ENCODE assay signal across 8 cellular contexts in genomic region chr16:85306071-85306792, GRCh38.
A peak's percentile ranks its signal among the peaks of the same experiment; 100 is the strongest.
DNase-seq lines count a peak whose midpoint lies in the region; ATAC-seq and TF ChIP-seq lines count a peak whose summit lies in the region.

No MANE protein-coding gene starts in this region.

- H3K4me1 Mint-ChIP-seq in stimulated activated memory B cell treated with anti-CD40 and anti-IgM and Interleukin-4, amounts not matched to agents 10 μg/mL and 1 μg/mL and 100 μg/mL, for 72 hours, result peaks cover 66% of the 10 kb centered on the region

- intact Hi-C loops in mucosa of descending colon (cut with DNase I, micrococcal nuclease), result no loop called here

- H3K27ac ChIP-seq in BLaER1 (peak overlapping the region; percentile 97), duodenal mucosa (ENCODE audit: low read depth, low read length) (peak overlapping the region; percentile 1)

- no peaks in the 10 kb centered on the region for H3K79me2 ChIP-seq in Loucy (ENCODE audit: insufficient read depth, low read length)

- no peaks in the 10 kb centered on the region for H3K36me3 Mint-ChIP-seq in stimulated activated memory B cell treated with anti-CD40 and anti-IgM and Interleukin-4, amounts not matched to agents 10 μg/mL and 1 μg/mL and 100 μg/mL, for 72 hours

- H3K4me3 ChIP-seq in BLaER1 (no peak overlapping the region), Loucy (ENCODE audit: low read length, poor library complexity, severe bottlenecking) (peak overlapping the region; percentile 20), duodenal mucosa (ENCODE audit: low read depth in 1 of 2, low read length in 2 of 2) (peak overlapping the region in 1 of 2 donors; percentile 17), mucosa of descending colon (no peak overlapping the region)

- H3K36me3 ChIP-seq in BLaER1 (no peaks in the 10 kb centered on the region), Loucy (ENCODE audit: insufficient read depth, low read length) (no peaks in the 10 kb centered on the region), duodenal mucosa (ENCODE audit: control insufficient read depth in 1 of 2, insufficient read depth in 2 of 2, low read length in 2 of 2) (no peaks in the 10 kb centered on the region), mucosa of descending colon (ENCODE audit: low read depth) (no peaks in the 10 kb centered on the region)

- H3K4me2 ChIP-seq in BLaER1, result peak overlapping the region; percentile 98
- H3K4me2 ChIP-seq in Loucy (ENCODE audit: low read depth, low read length, poor library complexity, severe bottlenecking), result peak overlapping the region; percentile 63

- no peak overlapping the region for H2AFZ ChIP-seq in Loucy (ENCODE audit: low read length)

- H3K27me3 ChIP-seq in BLaER1, result no peaks in the 10 kb centered on the region
- H3K27me3 ChIP-seq in Loucy (ENCODE audit: insufficient read depth, low read length, poor library complexity, severe bottlenecking), result no peaks in the 10 kb centered on the region
- peaks cover 3 to 4% of the 10 kb centered on the region in 2 donors for H3K27me3 ChIP-seq in duodenal mucosa (ENCODE audit: control insufficient read depth in 1 of 2, insufficient read depth in 2 of 2, low read length in 2 of 2)

- H3K9ac ChIP-seq in BLaER1, result peak overlapping the region; percentile 38; the same call in 1 of the 2 replicates
- peak overlapping the region; percentile 76 for H3K9ac ChIP-seq in Loucy (ENCODE audit: low read depth, low read length, poor library complexity, severe bottlenecking)
- H3K9ac ChIP-seq in duodenal mucosa (ENCODE audit: low read depth in 1 of 2, low read length in 2 of 2), result no peak overlapping the region

- peaks cover 12% of the 10 kb centered on the region; the same call in 1 of the 2 replicates for H3F3A ChIP-seq in Loucy (ENCODE audit: low read depth)

- peak; percentile 87 to 90 for DNase-seq in activated CD4-positive, alpha-beta T cell treated with anti-CD3 and anti-CD28 coated beads, Interleukin-2, amount 50 U/mL, for 48 hours
- DNase-seq in mucosa of descending colon, result peak; percentile 86 to 92 (median 89)
- no peak for DNase-seq in iPS-NIHi7 (ENCODE audit: extremely low spot score)

- no peak overlapping the region for H3K4me3 Mint-ChIP-seq in stimulated activated memory B cell treated with anti-CD40 and anti-IgM and Interleukin-4, amounts not matched to agents 10 μg/mL and 1 μg/mL and 100 μg/mL, for 72 hours

- ATAC-seq in GM21423 (IDR thresholded peaks at IDR 0.05; ENCODE audit: unreplicated experiment) (peak; percentile 45), mucosa of descending colon (peak; percentile 83)
- ATAC-seq in stimulated activated memory B cell treated with anti-CD40 and anti-IgM and Interleukin-4, amounts not matched to agents 10 μg/mL and 1 μg/mL and 100 μg/mL, for 72 hours, result peak; percentile 84

- H3K27ac Mint-ChIP-seq in stimulated activated memory B cell treated with anti-CD40 and anti-IgM and Interleukin-4, amounts not matched to agents 10 μg/mL and 1 μg/mL and 100 μg/mL, for 72 hours, result peak overlapping the region; percentile 71

- peaks cover 8% of the 10 kb centered on the region for H3K27me3 Mint-ChIP-seq in stimulated activated memory B cell treated with anti-CD40 and anti-IgM and Interleukin-4, amounts not matched to agents 10 μg/mL and 1 μg/mL and 100 μg/mL, for 72 hours

- no peaks in the 10 kb centered on the region for H3K9me3 ChIP-seq in BLaER1
- H3K9me3 ChIP-seq in Loucy (ENCODE audit: insufficient read depth, low read depth, low read length), result no peaks in the 10 kb centered on the region
- H3K9me3 ChIP-seq in duodenal mucosa (ENCODE audit: control insufficient read depth in 1 of 2, low read length in 2 of 2), result no peaks in the 10 kb centered on the region
- H3K9me3 ChIP-seq in mucosa of descending colon, result no peaks in the 10 kb centered on the region

- TF ChIP-seq CTCF in Loucy (conservative IDR thresholded peaks at IDR 0.05; ENCODE audit: low read length) (no peak), mucosa of descending colon (IDR thresholded peaks at IDR 0.05) (no peak)

- H3K9me3 Mint-ChIP-seq in stimulated activated memory B cell treated with anti-CD40 and anti-IgM and Interleukin-4, amounts not matched to agents 10 μg/mL and 1 μg/mL and 100 μg/mL, for 72 hours, result no peaks in the 10 kb centered on the region

- H4K20me1 ChIP-seq in BLaER1 (no peaks in the 10 kb centered on the region), Loucy (ENCODE audit: insufficient read depth, low read length, poor library complexity, severe bottlenecking) (no peaks in the 10 kb centered on the region)

- H3K4me1 ChIP-seq in BLaER1 (peaks cover 96% of the 10 kb centered on the region), Loucy (ENCODE audit: insufficient read depth, low read length, poor library complexity, severe bottlenecking) (peaks cover 75% of the 10 kb centered on the region), duodenal mucosa (ENCODE audit: control insufficient read depth in 1 of 2, insufficient read depth in 2 of 2, low read length in 2 of 2) (peaks cover 31 to 40% of the 10 kb centered on the region in 2 donors), mucosa of descending colon (ENCODE audit: low read depth) (peaks cover 21% of the 10 kb centered on the region)

- H3K9me2 ChIP-seq in Loucy (replicated peaks; ENCODE audit: low read depth, low read length), result no peaks in the 10 kb centered on the region

Comparison
In these comparisons a context has a peak if more than half of its experiments do, and no peak if none do; other contexts are left out.
1. H3K9ac ChIP-seq: peak in BLaER1 (single experiment) and Loucy (single experiment); none in duodenal mucosa (0 of 2).
2. Peak in every context shown above with its lines, with median percentiles within 50 percentile points of each other: ATAC-seq.